Comparison of ENCODE assay signal across 1 cellular context in genomic region chr2:99489758-99490087, GRCh38.
TF ChIP-seq lines count a peak whose summit lies in the region.

REV1 (minus strand) TSS chr2:99490017; CDS start chr2:99464975, 25,042 bp downstream.

TF ChIP-seq in K562, 482 proteins besides CTCF, POLR2A, EP300 and RAD21 (continued from another document and continues in another):
- TF ChIP-seq BRF2 (IDR thresholded peaks at IDR 0.05; ENCODE audit: borderline replicate concordance, insufficient read depth, insufficient read length) (no peak), ZNF696 (CRISPR knock-in tag; conservative IDR thresholded peaks at IDR 0.05) (no peak), KDM4B (IDR thresholded peaks at IDR 0.05; ENCODE audit: borderline replicate concordance in 2 of 2, low read depth in 1 of 2) (no peak), ZNF407 (IDR thresholded peaks at IDR 0.05; ENCODE audit: low read depth) (no peak), SAFB (IDR thresholded peaks at IDR 0.05; ENCODE audit: borderline replicate concordance, low read depth, low read length) (peak; percentile 98), NUFIP1 (IDR thresholded peaks at IDR 0.05; ENCODE audit: partially characterized antibody) (no peak), NFIX (CRISPR knock-in tag; IDR thresholded peaks at IDR 0.05; ENCODE audit: low read depth) (no peak), ZNF551 (CRISPR knock-in tag; IDR thresholded peaks at IDR 0.05) (no peak), JUND (IDR thresholded peaks at IDR 0.05; ENCODE audit: borderline replicate concordance, low read depth, low read length) (no peak), JUND (tag; IDR thresholded peaks at IDR 0.05; ENCODE audit: borderline replicate concordance, low read depth, low read length) (no peak), ILK (tag; IDR thresholded peaks at IDR 0.05; ENCODE audit: borderline replicate concordance, low read depth) (no peak), PPARD (CRISPR knock-in tag; IDR thresholded peaks at IDR 0.05) (no peak), NR3C1 (CRISPR knock-in tag; IDR thresholded peaks at IDR 0.05) (no peak), CBX5 (IDR thresholded peaks at IDR 0.05; ENCODE audit: borderline replicate concordance, low read depth) (no peak), CREB5 (CRISPR knock-in tag; IDR thresholded peaks at IDR 0.05) (no peak), MTF1 (CRISPR knock-in tag; IDR thresholded peaks at IDR 0.05; ENCODE audit: borderline replicate concordance) (no peak), KHSRP (IDR thresholded peaks at IDR 0.05) (no peak), PRPF4 (IDR thresholded peaks at IDR 0.05; ENCODE audit: insufficient read depth, low read depth, low read length, poor library complexity, severe bottlenecking) (no peak), MECOM (CRISPR knock-in tag; IDR thresholded peaks at IDR 0.05) (no peak), PATZ1 (CRISPR knock-in tag; IDR thresholded peaks at IDR 0.05; ENCODE audit: borderline replicate concordance) (no peak), ZNF408 (CRISPR knock-in tag; IDR thresholded peaks at IDR 0.05; ENCODE audit: low read depth) (no peak), ZNF165 (CRISPR knock-in tag; IDR thresholded peaks at IDR 0.05; ENCODE audit: borderline replicate concordance) (no peak), ZNF561 (CRISPR knock-in tag; conservative IDR thresholded peaks at IDR 0.05) (no peak), TCF3 (CRISPR knock-in tag; IDR thresholded peaks at IDR 0.05) (no peak), E2F3 (CRISPR knock-in tag; IDR thresholded peaks at IDR 0.05) (0 out of 2 replicates have a peak, but pooled peaks have one; percentile 11), ESRRB (CRISPR knock-in tag; IDR thresholded peaks at IDR 0.05; ENCODE audit: borderline replicate concordance) (no peak), SRSF7 (optimal IDR thresholded peaks at IDR 0.05; ENCODE audit: low read depth, low read length) (no peak), ZNF124 (CRISPR knock-in tag; IDR thresholded peaks at IDR 0.05) (no peak), HOMEZ (CRISPR knock-in tag; IDR thresholded peaks at IDR 0.05) (no peak), ZFX (CRISPR knock-in tag; IDR thresholded peaks at IDR 0.05) (peak; percentile 64), SMARCA4 (IDR thresholded peaks at IDR 0.05) (no peak), ZBTB8A (IDR thresholded peaks at IDR 0.05; ENCODE audit: partially characterized antibody) (no peak), PREB (CRISPR knock-in tag; IDR thresholded peaks at IDR 0.05) (no peak), NFATC3 (IDR thresholded peaks at IDR 0.05) (no peak), ZSCAN29 (IDR thresholded peaks at IDR 0.05) (no peak), TRIM25 (IDR thresholded peaks at IDR 0.05; ENCODE audit: borderline replicate concordance) (no peak), ARNT (IDR thresholded peaks at IDR 0.05) (no peak), TCF15 (CRISPR knock-in tag; IDR thresholded peaks at IDR 0.05) (no peak), PHF8 (IDR thresholded peaks at IDR 0.05; ENCODE audit: borderline replicate concordance, low read length) (peak; percentile 61; the same call in 1 of the 2 replicates), TEAD1 (CRISPR knock-in tag; IDR thresholded peaks at IDR 0.05) (0 out of 4 replicates have a peak, but pooled peaks of 1 of the 2 experiments have one; percentile 19), ZFP1 (CRISPR knock-in tag; IDR thresholded peaks at IDR 0.05) (no peak), CLOCK (CRISPR knock-in tag; IDR thresholded peaks at IDR 0.05; ENCODE audit: borderline replicate concordance) (no peak), ZBTB1 (CRISPR knock-in tag; IDR thresholded peaks at IDR 0.05; ENCODE audit: borderline replicate concordance, low read depth) (peak; percentile 69; the same call in 1 of the 2 replicates)
